In the genomic region with DNA sequence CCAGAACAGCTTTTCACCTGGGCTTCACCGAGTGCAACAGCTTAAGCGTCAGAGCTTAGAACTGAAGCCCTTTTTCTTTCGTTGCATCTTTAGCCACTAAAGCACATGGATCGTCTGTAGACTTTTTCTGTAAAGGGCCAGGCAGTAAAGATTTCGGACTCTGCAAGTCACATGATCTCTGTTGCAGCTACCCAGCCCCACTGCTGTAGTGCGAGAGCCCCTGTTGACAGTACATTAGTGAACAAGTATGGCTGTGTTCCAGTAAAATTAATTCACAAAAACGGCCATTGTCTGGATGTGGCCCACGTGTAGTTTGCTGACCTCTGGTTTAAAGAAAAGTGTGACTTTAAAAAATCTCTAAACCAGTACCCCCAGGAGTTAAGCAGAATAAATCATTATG, we compare ENCODE assay signal across 25 cellular contexts. TPM values are rescaled to one million over a fixed set of nuclear protein-coding genes. Genes with fewer than 3 reads are reported as not detected.
"Had no signal": no experiment of that assay in that cellular context is flagged by ENCODE, and none has a peak within 500 bp of the region (broad histone marks: within the 10 kb centered on the region; RNA-seq: fewer than 3 reads in every experiment).

No MANE protein-coding gene starts in this region.

- H3K4me3 ChIP-seq: esophagus muscularis mucosa, heart right ventricle, mucosa of descending colon, neural progenitor cell, prostate gland, right atrium auricular region, skin epidermis, spleen, suprapubic skin, transverse colon, upper lobe of right lung, uterus had no signal

- H3K9me3 ChIP-seq: esophagus muscularis mucosa, heart right ventricle, mucosa of descending colon, prostate gland, right atrium auricular region, spleen, suprapubic skin, transverse colon, upper lobe of right lung, uterus had no signal

- H3K36me3 ChIP-seq: uterus had no signal

- H3K4me1 ChIP-seq: foreskin keratinocyte, neural progenitor cell, prostate gland, spleen, suprapubic skin, transverse colon, upper lobe of right lung had no signal

- H3K27ac ChIP-seq: esophagus muscularis mucosa, foreskin keratinocyte, heart right ventricle, neural progenitor cell, prostate gland, right atrium auricular region, skin epidermis, spleen, suprapubic skin, transverse colon, upper lobe of right lung had no signal

- H3K27me3 ChIP-seq: esophagus muscularis mucosa, foreskin keratinocyte, heart right ventricle, neural progenitor cell, right atrium auricular region, spleen, suprapubic skin, transverse colon, upper lobe of right lung, uterus had no signal

- DNase-seq: cortex of kidney; effector CD4-positive, alpha-beta T cell; endodermal cell; foreskin keratinocyte; glutamatergic neuron; heart right ventricle; hippocampal formation; islet precursor cell; left ventricle myocardium superior; mesenchymal stem cell; mucosa of descending colon; naive B cell; spleen; stimulated activated CD4-positive, alpha-beta T cell treated with anti-CD3 and anti-CD28 coated beads, Interleukin-4, amount 100 ng/mL, for 4 hours; stimulated activated naive CD8-positive, alpha-beta T cell treated with anti-CD3 and anti-CD28 coated beads, Interleukin-15, Interleukin-2, amounts not matched to agents 100 U/mL and 50 U/mL, for 24 hours; transverse colon; upper lobe of right lung; uterus had no signal

RNA-seq across cellular contexts. Expression of a gene that starts 47.9 kb away (rescaled TPM):
- total RNA-seq: mesothelial cell of epicardium had no signal
